Comparison of ENCODE assay signal across 39 cellular contexts in the genomic region with DNA sequence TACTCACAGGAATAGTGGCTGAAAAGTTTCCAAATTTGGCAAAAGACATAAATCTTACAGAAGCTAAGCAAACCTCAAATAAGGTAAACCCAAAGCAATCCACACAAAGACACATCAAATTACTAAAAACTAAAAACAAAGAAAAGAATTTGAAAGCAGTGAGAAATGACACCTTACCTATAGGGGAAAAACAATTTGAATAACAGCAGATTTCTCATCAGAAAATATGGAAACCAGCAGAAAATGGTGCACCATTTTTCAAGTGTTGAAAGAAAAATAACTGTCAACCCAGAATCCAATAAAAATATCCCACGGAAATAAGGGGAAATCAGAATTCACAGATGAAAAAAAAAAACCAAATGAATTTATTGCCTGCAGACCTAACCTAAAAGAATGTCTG.
"Had no signal": no experiment of that assay in that cellular context is flagged by ENCODE, and none has a peak within 500 bp of the region (broad histone marks: within the 10 kb centered on the region; RNA-seq: fewer than 3 reads in every experiment).

No MANE protein-coding gene starts in this region.

- H3K27me3 Mint-ChIP-seq: activated naive CD4-positive, alpha-beta T cell treated with anti-CD3 and anti-CD28 coated beads, Interleukin-2, amount 10 ng/mL, durations not matched to agents 7 days and 5 days; activated naive CD4-positive, alpha-beta T cell treated with anti-CD3 and anti-CD28 coated beads, Interleukin-2, amount 50 U/mL, for 24 hours; activated naive CD8-positive, alpha-beta T cell; activated naive CD8-positive, alpha-beta T cell treated with anti-CD3 and anti-CD28 coated beads for 36 hours; activated naive CD8-positive, alpha-beta T cell treated with anti-CD3 and anti-CD28 coated beads, Interleukin-2, amount 10 ng/mL, durations not matched to agents 7 days and 5 days; activated naive CD8-positive, alpha-beta T cell treated with anti-CD3 and anti-CD28 coated beads, Interleukin-2, amount 50 U/mL, for 24 hours; activated T-cell treated with anti-CD3 and anti-CD28 coated beads, Interleukin-2, amount 50 U/mL, for 24 hours; activated T-helper 17 cell treated with anti-CD3 and anti-CD28 coated beads, Interleukin-2, amount 50 U/mL, for 72 hours; brain; central memory CD8-positive, alpha-beta T cell had no signal

- H3K27me3 ChIP-seq: adrenal gland, ascending aorta, body of pancreas, brain microvascular endothelial cell, breast epithelium, cardiac muscle cell had no signal

- H3K36me3 ChIP-seq: adrenal gland, brain microvascular endothelial cell, breast epithelium, cardiac muscle cell had no signal

- H3K27ac Mint-ChIP-seq: activated naive CD4-positive, alpha-beta T cell treated with anti-CD3 and anti-CD28 coated beads for 36 hours; activated naive CD4-positive, alpha-beta T cell treated with anti-CD3 and anti-CD28 coated beads, Interleukin-2, amount 10 ng/mL, durations not matched to agents 7 days and 5 days; activated naive CD4-positive, alpha-beta T cell treated with anti-CD3 and anti-CD28 coated beads, Interleukin-2, amount 50 U/mL, for 24 hours; activated naive CD4-positive, alpha-beta T cell treated with anti-CD3 and anti-CD28 coated beads, Interleukin-2, amount 50 U/mL, for 72 hours; activated naive CD8-positive, alpha-beta T cell; activated naive CD8-positive, alpha-beta T cell treated with anti-CD3 and anti-CD28 coated beads for 36 hours; activated naive CD8-positive, alpha-beta T cell treated with anti-CD3 and anti-CD28 coated beads, Interleukin-2, amount 10 ng/mL, durations not matched to agents 7 days and 5 days; activated naive CD8-positive, alpha-beta T cell treated with anti-CD3 and anti-CD28 coated beads, Interleukin-2, amount 50 U/mL, for 24 hours; activated T-cell treated with anti-CD3 and anti-CD28 coated beads, Interleukin-2, amount 50 U/mL, for 24 hours; activated T-cell treated with anti-CD3 and anti-CD28 coated beads, Interleukin-2, amount 50 U/mL, for 72 hours; activated T-helper 1 cell treated with anti-CD3 and anti-CD28 coated beads, Interleukin-12 subunit alpha, Interleukin-12 subunit beta, Interleukin-2, Interleukin-4 antibody, amounts not matched to agents 30 ng/mL and 10 ng/mL and 1 ng/mL, durations not matched to agents 14 hours and 24 hours and 36 hours; activated T-helper 17 cell treated with anti-CD3 and anti-CD28 coated beads, Interleukin-2, amount 50 U/mL, for 72 hours; activated T-helper 2 cell treated with anti-CD3 and anti-CD28 coated beads, Interferon-gamma antibody, Interleukin-2, Interleukin-4, amounts not matched to agents 10 μg/mL and 5 μg/mL and 100 μg/mL, durations not matched to agents 14 hours and 24 hours and 36 hours; brain had no signal

- H3K27ac ChIP-seq: adrenal gland, ascending aorta, body of pancreas, brain microvascular endothelial cell, breast epithelium, cardiac muscle cell had no signal

- ATAC-seq: activated naive CD4-positive, alpha-beta T cell treated with anti-CD3 and anti-CD28 coated beads, Interleukin-2, amount 50 U/mL, for 72 hours; activated naive CD8-positive, alpha-beta T cell treated with anti-CD3 and anti-CD28 coated beads, Interleukin-2, amount 50 U/mL, for 24 hours; activated T-cell treated with anti-CD3 and anti-CD28 coated beads, Interleukin-2, amount 50 U/mL, for 4 hours; activated T-cell treated with anti-CD3 and anti-CD28 coated beads, Interleukin-2, amount 50 U/mL, for 72 hours; activated T-helper 17 cell treated with anti-CD3 and anti-CD28 coated beads, Interleukin-2, amount 50 U/mL, for 72 hours; body of pancreas had no signal

- FAIRE-seq: astrocyte, bronchial epithelial cell had no signal

- H3K4me3 Mint-ChIP-seq: activated naive CD4-positive, alpha-beta T cell treated with anti-CD3 and anti-CD28 coated beads for 36 hours; activated naive CD4-positive, alpha-beta T cell treated with anti-CD3 and anti-CD28 coated beads, Interleukin-2, amount 10 ng/mL, durations not matched to agents 7 days and 5 days; activated naive CD4-positive, alpha-beta T cell treated with anti-CD3 and anti-CD28 coated beads, Interleukin-2, amount 50 U/mL, for 24 hours; activated naive CD8-positive, alpha-beta T cell; activated naive CD8-positive, alpha-beta T cell treated with anti-CD3 and anti-CD28 coated beads for 36 hours; activated naive CD8-positive, alpha-beta T cell treated with anti-CD3 and anti-CD28 coated beads, Interleukin-2, amount 10 ng/mL, durations not matched to agents 7 days and 5 days; activated naive CD8-positive, alpha-beta T cell treated with anti-CD3 and anti-CD28 coated beads, Interleukin-2, amount 50 U/mL, for 24 hours; activated T-cell treated with anti-CD3 and anti-CD28 coated beads, Interleukin-2, amount 50 U/mL, for 24 hours; activated T-cell treated with anti-CD3 and anti-CD28 coated beads, Interleukin-2, amount 50 U/mL, for 4 hours; activated T-cell treated with anti-CD3 and anti-CD28 coated beads, Interleukin-2, amount 50 U/mL, for 72 hours; activated T-helper 1 cell treated with anti-CD3 and anti-CD28 coated beads, Interleukin-12 subunit alpha, Interleukin-12 subunit beta, Interleukin-2, Interleukin-4 antibody, amounts not matched to agents 30 ng/mL and 10 ng/mL and 1 ng/mL, durations not matched to agents 14 hours and 24 hours and 36 hours; activated T-helper 17 cell treated with anti-CD3 and anti-CD28 coated beads, Interleukin-2, amount 50 U/mL, for 72 hours; brain; central memory CD8-positive, alpha-beta T cell had no signal

- H3K4me1 Mint-ChIP-seq: activated naive CD4-positive, alpha-beta T cell treated with anti-CD3 and anti-CD28 coated beads, Interleukin-2, amount 10 ng/mL, durations not matched to agents 7 days and 5 days; activated naive CD4-positive, alpha-beta T cell treated with anti-CD3 and anti-CD28 coated beads, Interleukin-2, amount 50 U/mL, for 24 hours; activated naive CD8-positive, alpha-beta T cell treated with anti-CD3 and anti-CD28 coated beads for 36 hours; activated naive CD8-positive, alpha-beta T cell treated with anti-CD3 and anti-CD28 coated beads, Interleukin-2, amount 10 ng/mL, durations not matched to agents 7 days and 5 days; activated naive CD8-positive, alpha-beta T cell treated with anti-CD3 and anti-CD28 coated beads, Interleukin-2, amount 50 U/mL, for 24 hours; activated T-helper 17 cell treated with anti-CD3 and anti-CD28 coated beads, Interleukin-2, amount 50 U/mL, for 72 hours; central memory CD8-positive, alpha-beta T cell had no signal

- H3K4me3 ChIP-seq: adrenal gland, ascending aorta, body of pancreas, breast epithelium, cardiac muscle cell had no signal

- DNase-seq: activated effector memory CD4-positive, alpha-beta T cell treated with anti-CD3 and anti-CD28 coated beads, Interleukin-2, amount 50 U/mL, for 16 hours; activated effector memory CD4-positive, alpha-beta T cell treated with Interleukin-2 at 50 U/mL for 16 hours; activated gamma-delta T cell; activated gamma-delta T cell treated with Interleukin-2 at 50 U/mL for 16 hours; activated naive CD4-positive, alpha-beta T cell treated with anti-CD3 and anti-CD28 coated beads for 36 hours; activated naive CD4-positive, alpha-beta T cell treated with anti-CD3 and anti-CD28 coated beads, Interleukin-2, amount 10 ng/mL, durations not matched to agents 7 days and 5 days; activated naive CD4-positive, alpha-beta T cell treated with anti-CD3 and anti-CD28 coated beads, Interleukin-2, amount 50 U/mL, for 16 hours; activated naive CD4-positive, alpha-beta T cell treated with Interleukin-2 at 50 U/mL for 16 hours; activated naive CD8-positive, alpha-beta T cell treated with anti-CD3 and anti-CD28 coated beads for 36 hours; activated naive CD8-positive, alpha-beta T cell treated with anti-CD3 and anti-CD28 coated beads, Interleukin-2, amount 10 ng/mL, durations not matched to agents 7 days and 5 days; activated naive CD8-positive, alpha-beta T cell treated with anti-CD3 and anti-CD28 coated beads, Interleukin-2, amount 50 U/mL, for 24 hours; activated T-cell treated with anti-CD3 and anti-CD28 coated beads, Interleukin-2, amount 50 U/mL, for 1 hour; activated T-cell treated with anti-CD3 and anti-CD28 coated beads, Interleukin-2, amount 50 U/mL, for 24 hours; activated T-cell treated with anti-CD3 and anti-CD28 coated beads, Interleukin-2, amount 50 U/mL, for 4 hours; activated T-cell treated with anti-CD3 and anti-CD28 coated beads, Interleukin-2, amount 50 U/mL, for 48 hours; activated T-cell treated with anti-CD3 and anti-CD28 coated beads, Interleukin-2, amount 50 U/mL, for 72 hours; adrenal gland; amniotic stem cell; amygdala; anterior cingulate cortex; aorta; body of pancreas; brain microvascular endothelial cell; caudate nucleus; central memory CD4-positive, alpha-beta T cell; cerebellar nuclear complex had no signal

- H3K9me3 ChIP-seq: adrenal gland, body of pancreas had no signal

- H3K9me3 Mint-ChIP-seq: activated T-helper 17 cell treated with anti-CD3 and anti-CD28 coated beads, Interleukin-2, amount 50 U/mL, for 72 hours had no signal

- H3K4me1 ChIP-seq: adrenal gland, ascending aorta, body of pancreas, breast epithelium had no signal
